11 cellular contexts compared by ENCODE assay signal in genomic region chr7:80467069-80467468, GRCh38. TPM values are rescaled to one million over a fixed set of nuclear protein-coding genes. Genes with fewer than 3 reads are reported as not detected.
DNase-seq lines count a peak whose midpoint lies in the region; ATAC-seq, FAIRE-seq and TF ChIP-seq lines count a peak whose summit lies in the region.
"Had no signal": no experiment of that assay in that cellular context is flagged by ENCODE, and none has a peak within 500 bp of the region (broad histone marks: within the 10 kb centered on the region; RNA-seq: fewer than 3 reads in every experiment).

No MANE protein-coding gene starts in this region.

- H3K9me3 ChIP-seq in A549 = no peaks in the 10 kb centered on the region
- H3K9me3 ChIP-seq in RWPE2 (ENCODE audit: severe bottlenecking) = no peaks in the 10 kb centered on the region
- H3K9me3 ChIP-seq in heart left ventricle = no peaks in the 10 kb centered on the region
- H3K9me3 ChIP-seq in Karpas-422 (ENCODE audit: low read length) = peaks cover 6% of the 10 kb centered on the region; the same call in 1 of the 2 replicates
- H3K9me3 ChIP-seq: BLaER1 treated with 17β-estradiol and CSF1 and Interleukin-3, amounts not matched to agents 10 nM and 100 nM had no signal

- H2AFZ ChIP-seq in Karpas-422 (ENCODE audit: low read length) = no peak overlapping the region

- intact Hi-C loops in heart left ventricle (cut with DNase I) = loop anchor here in 1 of 10 donors (10.0 kb wide), 1 partner anchor 188 kb away; no protein-coding TSS in a partner anchor

- no peak for TF ChIP-seq EP300 in A549 (IDR thresholded peaks at IDR 0.05)

- POLR2A ChIA-PET in A549 (lab: Yijun Ruan, JAX) = no interaction called here

- WGBS in A549 (ENCODE audit: missing lambda C conversion rate) = 5% methylated on average over 3 of the region's 3 CpGs
- WGBS in heart left ventricle, 4 donors = 43 to 46% (median 44%) methylated on average over 3 of the region's 3 CpGs

- DNase-seq in A549 (ENCODE audit: low read depth in 1 of 2, low spot score in 1 of 2) (peak in 1 of 2 experiments; percentile 38), H4 (ENCODE audit: low spot score) (peak; percentile 45), RWPE2 (ENCODE audit: low spot score) (no peak), heart left ventricle (no peak), Karpas-422 (no peak)
- no peak for DNase-seq in stimulated activated CD4-positive, alpha-beta T cell treated with anti-CD3 and anti-CD28 coated beads, Interleukin-4, amount 100 ng/mL, for 4 hours
- DNase-seq in activated CD4-positive, CD25-positive, alpha-beta regulatory T cell (lab: John Stamatoyannopoulos, UW) = no peak
- DNase-seq: dorsolateral prefrontal cortex, natural killer cell had no signal

- peaks cover 34% of the 10 kb centered on the region for H3K4me1 ChIP-seq in A549
- H3K4me1 ChIP-seq in RWPE2 (ENCODE audit: insufficient read depth, poor library complexity, severe bottlenecking) = peaks cover 11% of the 10 kb centered on the region
- H3K4me1 ChIP-seq in heart left ventricle = peaks cover 0 to 25% (median 8%) of the 10 kb centered on the region in 12 donors
- H3K4me1 ChIP-seq in Karpas-422 (ENCODE audit: low read length) = no peaks in the 10 kb centered on the region
- H3K4me1 ChIP-seq: BLaER1 treated with 17β-estradiol and CSF1 and Interleukin-3, amounts not matched to agents 10 nM and 100 nM had no signal

- ATAC-seq in A549 (peak in 1 of 2 experiments; percentile 64; a peak in 3 of 6 replicates), RWPE2 (ENCODE audit: low read depth) (peak; percentile 76), heart left ventricle (peak; percentile 75 to 88 (median 80)), HG03469 (IDR thresholded peaks at IDR 0.05; ENCODE audit: unreplicated experiment) (no peak)
- ATAC-seq: natural killer cell had no signal

- no peak for TF ChIP-seq RAD21 in A549 (conservative IDR thresholded peaks at IDR 0.05 in 1 of 2, IDR thresholded peaks at IDR 0.05 in 1 of 2)

- H3K9me2 ChIP-seq in Karpas-422 (replicated peaks; ENCODE audit: insufficient read depth, low read length) = no peaks in the 10 kb centered on the region; the same call in 1 of the 2 replicates

- H3K79me2 ChIP-seq in Karpas-422 (ENCODE audit: low read length) = no peaks in the 10 kb centered on the region

- TF ChIP-seq POLR2A in A549 (IDR thresholded peaks at IDR 0.05; ENCODE audit: low read length) (no peak), heart left ventricle (IDR thresholded peaks at IDR 0.05) (no peak)

- H3K4me3 ChIP-seq in A549 = no peak overlapping the region
- no peak overlapping the region for H3K4me3 ChIP-seq in RWPE2 (ENCODE audit: severe bottlenecking)
- no peak overlapping the region for H3K4me3 ChIP-seq in heart left ventricle
- no peak overlapping the region for H3K4me3 ChIP-seq in Karpas-422 (ENCODE audit: low read length)
- H3K4me3 ChIP-seq: BLaER1 treated with 17β-estradiol and CSF1 and Interleukin-3, amounts not matched to agents 10 nM and 100 nM; dorsolateral prefrontal cortex had no signal

- TF ChIP-seq CTCF in A549 (IDR thresholded peaks at IDR 0.05) (no peak), RWPE2 (IDR thresholded peaks at IDR 0.05; ENCODE audit: poor library complexity, severe bottlenecking) (no peak), heart left ventricle (IDR thresholded peaks at IDR 0.05) (no peak)

- H3K36me3 ChIP-seq in RWPE2 (ENCODE audit: low read depth) (no peaks in the 10 kb centered on the region), heart left ventricle (no peaks in the 10 kb centered on the region), Karpas-422 (ENCODE audit: insufficient read depth, low read length) (no peaks in the 10 kb centered on the region)
- H3K36me3 ChIP-seq: BLaER1 treated with 17β-estradiol and CSF1 and Interleukin-3, amounts not matched to agents 10 nM and 100 nM had no signal

- FAIRE-seq in A549 (lab: Jason Lieb, UNC) = peak; percentile 79

- H3K9ac ChIP-seq in Karpas-422 (ENCODE audit: low read length) = no peak overlapping the region
- H3K9ac ChIP-seq: BLaER1 treated with 17β-estradiol and CSF1 and Interleukin-3, amounts not matched to agents 10 nM and 100 nM had no signal

- CTCF ChIA-PET in A549 (lab: Yijun Ruan, JAX) = interaction anchor here (0.6 to 1.5 kb wide), 5 partner anchors 14 to 241 kb away, joined by 3 to 5 read pairs (median 3); no protein-coding TSS in a partner anchor

- H3K4me2 ChIP-seq in A549 (peak overlapping the region; percentile 64), Karpas-422 (ENCODE audit: low read depth, low read length, poor library complexity, severe bottlenecking) (no peak overlapping the region)
- H3K4me2 ChIP-seq: BLaER1 treated with 17β-estradiol and CSF1 and Interleukin-3, amounts not matched to agents 10 nM and 100 nM had no signal

- no peaks in the 10 kb centered on the region for H3K27me3 ChIP-seq in RWPE2 (ENCODE audit: insufficient read depth, poor library complexity, severe bottlenecking)
- H3K27me3 ChIP-seq in heart left ventricle = no peaks in the 10 kb centered on the region
- no peaks in the 10 kb centered on the region for H3K27me3 ChIP-seq in Karpas-422 (ENCODE audit: low read length)
- H3K27me3 ChIP-seq: BLaER1 treated with 17β-estradiol and CSF1 and Interleukin-3, amounts not matched to agents 10 nM and 100 nM; dorsolateral prefrontal cortex had no signal

- no peaks in the 10 kb centered on the region for H4K20me1 ChIP-seq in Karpas-422 (ENCODE audit: insufficient read depth, low read depth, low read length)
- H4K20me1 ChIP-seq: BLaER1 treated with 17β-estradiol and CSF1 and Interleukin-3, amounts not matched to agents 10 nM and 100 nM had no signal

- H3K27ac ChIP-seq in A549 = peak overlapping the region; percentile 50 to 54
- H3K27ac ChIP-seq in RWPE2 (ENCODE audit: poor library complexity, severe bottlenecking) = peak overlapping the region; percentile 27
- peak overlapping the region in 10 of 12 donors; percentile 1 to 57 (median 28) for H3K27ac ChIP-seq in heart left ventricle
- no peak overlapping the region for H3K27ac ChIP-seq in Karpas-422 (ENCODE audit: low read length)
- H3K27ac ChIP-seq: BLaER1 treated with 17β-estradiol and CSF1 and Interleukin-3, amounts not matched to agents 10 nM and 100 nM; dorsolateral prefrontal cortex had no signal

TF ChIP-seq in A549, 52 proteins besides CTCF, POLR2A, EP300 and RAD21:
- TF ChIP-seq HOXB5 (CRISPR knock-in tag; IDR thresholded peaks at IDR 0.05) (no peak), FOSL2 (IDR thresholded peaks at IDR 0.05) (0 out of 2 replicates have a peak, but pooled peaks have one; percentile 29), FOSL2 (CRISPR knock-in tag; IDR thresholded peaks at IDR 0.05) (peak; percentile 54)

RNA-seq across cellular contexts. Expression of gene GNAT3, which starts 44.8 kb away (rescaled TPM):
- polyA plus RNA-seq in A549 (2011; rRNA removed) (not detected in 2 replicates), A549 (2017; fragmentation: RNase III; extraction: RNeasy Plus Mini Kit Qiagen cat#74134 plus additional on column Dnase treatment) (not detected in 3 replicates), heart left ventricle (not detected)
- not detected in 2 replicates for polyA plus RNA-seq in A549 (2012; cell fraction: cytosol; rRNA removed)
- polyA plus RNA-seq in A549 (2012; cell fraction: nucleus; rRNA removed) = not detected in 2 replicates
- not detected in 2 replicates for polyA minus RNA-seq in A549 (2011; rRNA and poly(A)+ RNA removed)
- 0.08 TPM in 1 of 2 replicates, not detected in the other for total RNA-seq in H4 (2014; rRNA removed; shearing (Covaris generic))
- not detected for total RNA-seq in heart left ventricle
- 0.26 and 0.43 TPM in 2 replicates for total RNA-seq in Karpas-422 (2014; rRNA removed; shearing (Covaris generic); ENCODE audit: low replicate concordance)
- total RNA-seq: dorsolateral prefrontal cortex, natural killer cell had no signal
